In the genomic region with DNA sequence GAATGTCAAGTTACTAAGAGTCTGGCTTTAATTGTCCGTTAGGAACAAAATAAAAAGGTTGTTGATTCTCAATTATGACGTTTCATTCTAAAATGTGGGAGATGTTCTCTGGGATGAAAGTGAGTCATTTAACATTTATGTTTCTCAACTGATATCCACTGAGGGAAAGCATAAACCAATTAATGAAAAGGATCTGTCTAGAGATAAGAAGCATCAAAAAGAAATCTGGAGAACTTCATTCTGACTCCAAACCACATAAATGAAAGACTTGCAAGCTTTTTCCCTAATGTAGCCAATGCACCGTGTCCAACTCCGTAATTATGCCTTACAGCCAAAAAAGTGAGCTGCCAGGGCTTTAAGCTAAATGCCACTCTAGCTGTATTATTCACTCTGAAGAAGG, we compare ENCODE assay signal across 20 cellular contexts.
DNase-seq lines count a peak whose midpoint lies in the region; ATAC-seq, FAIRE-seq and TF ChIP-seq lines count a peak whose summit lies in the region.
"Had no signal": no experiment of that assay in that cellular context is flagged by ENCODE, and none has a peak within 500 bp of the region (broad histone marks: within the 10 kb centered on the region; RNA-seq: fewer than 3 reads in every experiment).

No MANE protein-coding gene starts in this region.

- H3K27ac ChIP-seq in ACC112 (ENCODE audit: low read depth, low read length), result 0 out of 2 replicates have a peak overlapping the region, but pooled peaks have one; percentile 24
- no peak overlapping the region for H3K27ac ChIP-seq in GM23248
- H3K27ac ChIP-seq in hepatocyte, result no peak overlapping the region
- H3K27ac ChIP-seq: psoas muscle had no signal

- in situ Hi-C loops in GM23248 (cut with MboI), result no loop called here

- H3K4me1 ChIP-seq in ACC112 (ENCODE audit: control insufficient read depth, insufficient read depth, low read length, unreplicated experiment) (peaks cover 28% of the 10 kb centered on the region), GM23248 (ENCODE audit: insufficient read depth) (peaks cover 15% of the 10 kb centered on the region; the same call in 1 of the 2 replicates), adipocyte (ENCODE audit: control insufficient read depth, insufficient read depth, low read length) (peaks cover 14% of the 10 kb centered on the region), hepatocyte (ENCODE audit: insufficient read depth) (peaks cover 18% of the 10 kb centered on the region)
- H3K4me1 ChIP-seq: HAP-1, psoas muscle had no signal

- H3K36me3 Mint-ChIP-seq in activated naive CD4-positive, alpha-beta T cell treated with anti-CD3 and anti-CD28 coated beads for 36 hours (ENCODE audit: low read depth), result no peaks in the 10 kb centered on the region
- H3K36me3 Mint-ChIP-seq: activated naive CD8-positive, alpha-beta T cell; naive thymus-derived CD4-positive, alpha-beta T cell had no signal

- no peaks in the 10 kb centered on the region for H4K20me1 ChIP-seq in GM23248 (ENCODE audit: insufficient read depth)
- H4K20me1 ChIP-seq in hepatocyte (ENCODE audit: insufficient read depth, poor library complexity, severe bottlenecking), result no peaks in the 10 kb centered on the region

- CTCF ChIA-PET in activated naive CD4-positive, alpha-beta T cell treated with anti-CD3 and anti-CD28 coated beads for 36 hours (lab: Charles Lee), result no interaction called here

- no peaks in the 10 kb centered on the region for H3K27me3 Mint-ChIP-seq in activated naive CD4-positive, alpha-beta T cell treated with anti-CD3 and anti-CD28 coated beads for 36 hours (ENCODE audit: low read depth)

- H3K36me3 ChIP-seq in ACC112 (ENCODE audit: insufficient read depth, low read length) (no peaks in the 10 kb centered on the region), GM23248 (ENCODE audit: low read depth) (no peaks in the 10 kb centered on the region), adipocyte (ENCODE audit: control insufficient read depth, insufficient read depth, low read length, severe bottlenecking) (no peaks in the 10 kb centered on the region), hepatocyte (replicated peaks; ENCODE audit: insufficient read depth, low read depth) (no peaks in the 10 kb centered on the region)
- H3K36me3 ChIP-seq: HAP-1 had no signal

- no peak overlapping the region for H3K4me3 ChIP-seq in ACC112 (ENCODE audit: low read depth, low read length)
- no peak overlapping the region for H3K4me3 ChIP-seq in GM23248
- H3K4me3 ChIP-seq in adipocyte (ENCODE audit: low read length), result no peak overlapping the region
- H3K4me3 ChIP-seq in hepatocyte, result no peak overlapping the region
- H3K4me3 ChIP-seq: HAP-1, psoas muscle had no signal

- H3K9me3 ChIP-seq in GM23248 (ENCODE audit: low read depth) (no peaks in the 10 kb centered on the region), adipocyte (ENCODE audit: control insufficient read depth, low read length) (no peaks in the 10 kb centered on the region), hepatocyte (ENCODE audit: low read depth) (no peaks in the 10 kb centered on the region)
- H3K9me3 ChIP-seq: HAP-1, psoas muscle had no signal

- no peaks in the 10 kb centered on the region for H3K9me3 Mint-ChIP-seq in activated naive CD4-positive, alpha-beta T cell treated with anti-CD3 and anti-CD28 coated beads for 36 hours

- no peaks in the 10 kb centered on the region for H3K27me3 ChIP-seq in ACC112 (ENCODE audit: insufficient read depth, low read length)
- peaks cover 40% of the 10 kb centered on the region for H3K27me3 ChIP-seq in GM23248 (replicated peaks; ENCODE audit: insufficient read depth)
- H3K27me3 ChIP-seq in adipocyte (replicated peaks; ENCODE audit: control insufficient read depth, insufficient read depth, low read length), result peaks cover 9% of the 10 kb centered on the region
- H3K27me3 ChIP-seq in hepatocyte, result no peaks in the 10 kb centered on the region

- no peak for FAIRE-seq in GM19239 (lab: Jason Lieb, UNC)
- FAIRE-seq: A204.1, HepG2 had no signal

- no peaks in the 10 kb centered on the region for H3K9me2 ChIP-seq in GM23248 (ENCODE audit: insufficient read depth)
- H3K9me2 ChIP-seq in hepatocyte (replicated peaks; ENCODE audit: insufficient read depth), result no peaks in the 10 kb centered on the region

- H3K9ac ChIP-seq in GM23248 (no peak overlapping the region), adipocyte (ENCODE audit: low read length) (no peak overlapping the region)

- H3F3A ChIP-seq in GM23248 (ENCODE audit: insufficient read depth), result peaks cover 24% of the 10 kb centered on the region

- H2AFZ ChIP-seq in ACC112 (ENCODE audit: low read length, unreplicated experiment) (peak overlapping the region; percentile 6), GM23248 (no peak overlapping the region), hepatocyte (no peak overlapping the region)

- no peaks in the 10 kb centered on the region for H3K79me2 ChIP-seq in ACC112 (ENCODE audit: control insufficient read depth, insufficient read depth, low read length, unreplicated experiment)
- no peaks in the 10 kb centered on the region for H3K79me2 ChIP-seq in GM23248 (ENCODE audit: insufficient read depth)
- no peaks in the 10 kb centered on the region for H3K79me2 ChIP-seq in hepatocyte

- 2 to 3% methylated on average over 4 of the region's 4 CpGs for WGBS in GM23248 (ENCODE audit: low coverage in 1 of 2, low lambda C conversion rate in 2 of 2, missing lambda C conversion rate in 2 of 2), 2 experiments
- WGBS in hepatocyte (ENCODE audit: low lambda C conversion rate, missing lambda C conversion rate), result 44% methylated on average over 4 of the region's 4 CpGs

- H3K4me3 Mint-ChIP-seq in activated naive CD4-positive, alpha-beta T cell treated with anti-CD3 and anti-CD28 coated beads for 36 hours, result no peak overlapping the region
- H3K4me3 Mint-ChIP-seq: activated naive CD8-positive, alpha-beta T cell; naive thymus-derived CD4-positive, alpha-beta T cell; T-helper 1 cell treated with Interleukin-12 subunit alpha and Interleukin-12 subunit beta and Interleukin-4 antibody, amounts not matched to agents 30 μg/mL and 1 μg/mL, for 36 hours had no signal

- H3K27ac Mint-ChIP-seq in activated naive CD4-positive, alpha-beta T cell treated with anti-CD3 and anti-CD28 coated beads for 36 hours, result no peak overlapping the region
- H3K27ac Mint-ChIP-seq: activated naive CD8-positive, alpha-beta T cell; naive thymus-derived CD4-positive, alpha-beta T cell; T-helper 1 cell treated with Interleukin-12 subunit alpha and Interleukin-12 subunit beta and Interleukin-4 antibody, amounts not matched to agents 30 μg/mL and 1 μg/mL, for 36 hours had no signal

- no peak for TF ChIP-seq CTCF in hepatocyte (IDR thresholded peaks at IDR 0.05; ENCODE audit: poor library complexity)

- intact Hi-C loops in activated naive CD4-positive, alpha-beta T cell treated with anti-CD3 and anti-CD28 coated beads for 36 hours (cut with micrococcal nuclease), result no loop called here

- DNase-seq in GM23248, result peak; percentile 40
- DNase-seq in adipocyte (ENCODE audit: low read depth), result peak; percentile 76
- no peak for DNase-seq in hepatocyte (ENCODE audit: low spot score)
- DNase-seq in activated naive CD4-positive, alpha-beta T cell treated with anti-CD3 and anti-CD28 coated beads for 36 hours, result no peak
- DNase-seq in GM19239 (ENCODE audit: insufficient read length, low spot score), result no peak
- DNase-seq in amniotic stem cell (lab: John Stamatoyannopoulos, UW), result no peak
- DNase-seq: activated CD8-positive, alpha-beta memory T cell treated with anti-CD3 and anti-CD28 coated beads, Interleukin-2, amount 50 U/mL, for 48 hours; cerebellar nuclear complex; naive thymus-derived CD4-positive, alpha-beta T cell; NCI-H2081 treated with DMSO at 0.1 percent for 48 hours; NCI-H526 treated with DMSO at 0.1 percent for 48 hours; psoas muscle had no signal

- H3K4me2 ChIP-seq in GM23248 (ENCODE audit: unreplicated experiment) (no peak overlapping the region), hepatocyte (peak overlapping the region; percentile 29)

- no peak for ATAC-seq in activated CD4-positive, CD25-positive, alpha-beta regulatory T cell treated with anti-CD3 and anti-CD28 coated beads, Interleukin-2, amount 50 U/mL, for 24 hours
- ATAC-seq: HepG2; naive thymus-derived CD4-positive, alpha-beta T cell; Panc1; psoas muscle had no signal

- no peaks in the 10 kb centered on the region for H3K4me1 Mint-ChIP-seq in activated naive CD4-positive, alpha-beta T cell treated with anti-CD3 and anti-CD28 coated beads for 36 hours (ENCODE audit: low read depth)
- H3K4me1 Mint-ChIP-seq: naive thymus-derived CD4-positive, alpha-beta T cell had no signal

Comparison
In these comparisons a context has a peak if more than half of its experiments do, and no peak if none do; other contexts are left out.
1. DNase-seq: peak in GM23248 (single experiment) and adipocyte (single experiment); none in hepatocyte (single experiment), activated naive CD4-positive, alpha-beta T cell treated with anti-CD3 and anti-CD28 coated beads for 36 hours (single experiment), GM19239 (single experiment) and amniotic stem cell (single experiment).